ENCODE assay signal across 8 cellular contexts in genomic region chr2:184598313-184599053, GRCh38. TPM values are rescaled to one million over a fixed set of nuclear protein-coding genes. Genes with fewer than 3 reads are reported as not detected.
DNase-seq lines count a peak whose midpoint lies in the region; ATAC-seq and TF ChIP-seq lines count a peak whose summit lies in the region.

TSS of gene ZNF804A (plus strand) at chr2:184598529. CDS start at chr2:184598960, 431 bp downstream.

- no peaks in the 10 kb centered on the region for H3K9me3 Mint-ChIP-seq in WTC11

- DNase-seq in NCI-H2107 treated with DMSO at 0.1 percent for 48 hours (lab: John Stamatoyannopoulos, UW; ENCODE audit: unreplicated experiment), result peak; percentile 39
- DNase-seq in WTC11 (ENCODE audit: low spot score), result peak; percentile 45
- DNase-seq in fibroblast of gingiva (ENCODE audit: low read depth), result peak; percentile 57
- peak; percentile 75 for DNase-seq in upper lobe of right lung

- H3K36me3 ChIP-seq in BLaER1 treated with 17β-estradiol and CSF1 and Interleukin-3, amounts not matched to agents 10 nM and 100 nM, result no peaks in the 10 kb centered on the region
- H3K36me3 ChIP-seq in mucosa of stomach (ENCODE audit: control insufficient read depth, insufficient read depth, low read length), result no peaks in the 10 kb centered on the region
- H3K36me3 ChIP-seq in upper lobe of right lung, result no peaks in the 10 kb centered on the region

- CTCF ChIA-PET in WTC11 (lab: Charles Lee), result no interaction called here

- H3K36me3 Mint-ChIP-seq in WTC11, result no peaks in the 10 kb centered on the region; the same call in 1 of the 2 replicates

- peaks cover 14% of the 10 kb centered on the region for H3K4me1 Mint-ChIP-seq in WTC11

- H3K27me3 ChIP-seq in BLaER1 treated with 17β-estradiol and CSF1 and Interleukin-3, amounts not matched to agents 10 nM and 100 nM, result no peaks in the 10 kb centered on the region
- H3K27me3 ChIP-seq in mucosa of stomach (ENCODE audit: control insufficient read depth, insufficient read depth, low read length), result peaks cover 30% of the 10 kb centered on the region
- H3K27me3 ChIP-seq in upper lobe of right lung, result peaks cover 4% of the 10 kb centered on the region

- intact Hi-C loops in upper lobe of right lung (cut with DNase I), result no loop called here

- H3K4me2 ChIP-seq in BLaER1 treated with 17β-estradiol and CSF1 and Interleukin-3, amounts not matched to agents 10 nM and 100 nM, result peak within 1 kb of the TSS in 5 of 11 experiments; percentile 43 to 63 (median 56); a peak in 9 of 22 replicates

- no peak for TF ChIP-seq CTCF in WTC11 (IDR thresholded peaks at IDR 0.05)
- TF ChIP-seq CTCF in upper lobe of right lung (IDR thresholded peaks at IDR 0.05), result no peak

- peak within 1 kb of the TSS in 8 of 11 experiments; percentile 65 to 82 (median 78); a peak in 17 of 22 replicates for H3K27ac ChIP-seq in BLaER1 treated with 17β-estradiol and CSF1 and Interleukin-3, amounts not matched to agents 10 nM and 100 nM
- H3K27ac ChIP-seq in upper lobe of right lung, result peak within 1 kb of the TSS; percentile 74

- H3K27ac Mint-ChIP-seq in WTC11, result no peak within 1 kb of the TSS

- POLR2A ChIA-PET in WTC11 (lab: Charles Lee), result interaction anchor here (0.8 kb wide), 1 partner anchor 13 kb away, joined by 3 read pairs; no protein-coding TSS in a partner anchor

- H3K4me3 ChIP-seq in BLaER1 treated with 17β-estradiol and CSF1 and Interleukin-3, amounts not matched to agents 10 nM and 100 nM, result 0 out of 20 replicates have a peak within 1 kb of the TSS, but pooled peaks of 1 of the 10 experiments have one; percentile 15
- H3K4me3 ChIP-seq in mucosa of stomach (ENCODE audit: low read length) (peak within 1 kb of the TSS; percentile 36), upper lobe of right lung (peak within 1 kb of the TSS; percentile 50)

- peak; percentile 76 for ATAC-seq in GM18858 (IDR thresholded peaks at IDR 0.05; ENCODE audit: unreplicated experiment)
- ATAC-seq in HG02885 (IDR thresholded peaks at IDR 0.05; ENCODE audit: poor library complexity, unreplicated experiment), result peak; percentile 85
- peak; percentile 73 for ATAC-seq in WTC11
- peak; percentile 75 for ATAC-seq in upper lobe of right lung

- H3K4me3 Mint-ChIP-seq in WTC11, result peak within 1 kb of the TSS; percentile 76

- H3K27me3 Mint-ChIP-seq in WTC11 (ENCODE audit: low read depth), result peaks cover 54% of the 10 kb centered on the region

- peak within 1 kb of the TSS in 6 of 11 experiments; percentile 13 to 67 (median 38); a peak in 3 of 22 replicates for H3K9ac ChIP-seq in BLaER1 treated with 17β-estradiol and CSF1 and Interleukin-3, amounts not matched to agents 10 nM and 100 nM
- peak within 1 kb of the TSS; percentile 45 for H3K9ac ChIP-seq in mucosa of stomach (ENCODE audit: low read length)

- peaks cover 0 to 27% (median 9%) of the 10 kb centered on the region in 10 experiments; a peak in 10 of 20 replicates for H3K4me1 ChIP-seq in BLaER1 treated with 17β-estradiol and CSF1 and Interleukin-3, amounts not matched to agents 10 nM and 100 nM
- H3K4me1 ChIP-seq in mucosa of stomach (ENCODE audit: control insufficient read depth, insufficient read depth, low read length) (no peaks in the 10 kb centered on the region), upper lobe of right lung (no peaks in the 10 kb centered on the region)

- H4K20me1 ChIP-seq in BLaER1 treated with 17β-estradiol and CSF1 and Interleukin-3, amounts not matched to agents 10 nM and 100 nM, result no peaks in the 10 kb centered on the region

- H3K9me3 ChIP-seq in BLaER1 treated with 17β-estradiol and CSF1 and Interleukin-3, amounts not matched to agents 10 nM and 100 nM (replicated peaks in 1 of 11), result peaks cover 9 to 24% (median 21%) of the 10 kb centered on the region in 11 experiments
- H3K9me3 ChIP-seq in mucosa of stomach (ENCODE audit: control insufficient read depth, low read length), result no peaks in the 10 kb centered on the region
- no peaks in the 10 kb centered on the region for H3K9me3 ChIP-seq in upper lobe of right lung

TF ChIP-seq in WTC11, 78 proteins besides CTCF, POLR2A, EP300 and RAD21:
- TF ChIP-seq KAT7 (CRISPR knock-in tag; IDR thresholded peaks at IDR 0.05; ENCODE audit: borderline replicate concordance) (0 out of 2 replicates have a peak, but pooled peaks have one; percentile 43), FOXP1 (CRISPR knock-in tag; IDR thresholded peaks at IDR 0.05; ENCODE audit: borderline replicate concordance) (peak; percentile 37; the same call in 1 of the 2 replicates), ZNF396 (CRISPR knock-in tag; IDR thresholded peaks at IDR 0.05; ENCODE audit: borderline replicate concordance) (no peak), CREM (CRISPR knock-in tag; IDR thresholded peaks at IDR 0.05) (0 out of 2 replicates have a peak, but pooled peaks have one; percentile 55), RELA (CRISPR knock-in tag; IDR thresholded peaks at IDR 0.05; ENCODE audit: borderline replicate concordance) (no peak), E2F5 (CRISPR knock-in tag; IDR thresholded peaks at IDR 0.05) (peak; percentile 50; the same call in 1 of the 2 replicates), ZNF232 (CRISPR knock-in tag; IDR thresholded peaks at IDR 0.05) (no peak)
TF ChIP-seq in WTC11: peak in this region for 4.

RNA-seq across cellular contexts. Expression of gene ZNF804A, which starts in this region (rescaled TPM):
- total RNA-seq in WTC11 (2021) (not detected in 3 replicates), upper lobe of right lung (0.78 TPM)

Comparison
In these comparisons a context has a peak if more than half of its experiments do, and no peak if none do; other contexts are left out.
1. Peak in DNase-seq and ATAC-seq in WTC11; RNA of the gene not detected or under 1 TPM.
2. Peak in DNase-seq, ATAC-seq, H3K4me3 ChIP-seq and H3K27ac ChIP-seq in upper lobe of right lung; RNA of the gene not detected or under 1 TPM.